16 cellular contexts compared by ENCODE assay signal in the genomic region with DNA sequence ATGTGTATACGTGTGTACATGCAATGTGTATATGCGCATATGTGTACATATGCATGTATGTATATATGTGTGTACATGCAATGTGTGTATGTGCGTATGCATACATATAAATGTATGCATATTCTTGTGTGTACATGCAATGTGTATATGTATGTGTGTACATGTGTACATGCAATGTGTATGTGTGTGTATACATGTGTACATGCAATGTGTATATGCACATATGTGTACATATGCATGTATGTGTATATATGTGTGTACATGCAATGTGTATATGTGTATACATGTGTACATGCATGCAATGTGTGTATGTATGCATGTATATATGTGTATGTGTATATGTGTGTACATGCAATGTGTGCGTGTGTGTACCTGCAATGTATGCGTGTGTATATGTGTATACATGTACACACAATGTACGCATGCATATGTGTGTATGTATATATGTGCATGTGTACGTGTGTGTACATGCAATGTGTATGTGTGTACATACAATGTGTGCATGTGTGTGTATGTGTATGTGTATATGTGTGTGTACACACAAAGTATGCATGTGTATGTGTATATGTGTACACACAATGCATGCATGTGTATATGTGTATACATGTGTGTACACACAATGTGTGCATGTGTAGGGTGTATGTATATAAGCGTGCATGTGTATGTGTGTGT.
A peak's percentile ranks its signal among the peaks of the same experiment; 100 is the strongest.
DNase-seq lines count a peak whose midpoint lies in the region; ATAC-seq, FAIRE-seq and TF ChIP-seq lines count a peak whose summit lies in the region.
"Had no signal": no experiment of that assay in that cellular context is flagged by ENCODE, and none has a peak within 500 bp of the region (broad histone marks: within the 10 kb centered on the region; RNA-seq: fewer than 3 reads in every experiment).

No MANE protein-coding gene starts in this region.

- in situ Hi-C loops in GM23248 (cut with MboI) = no loop called here

- H3F3A ChIP-seq in GM23338 (replicated peaks; ENCODE audit: low read depth) (peaks cover 17% of the 10 kb centered on the region), GM23248 (ENCODE audit: insufficient read depth) (peaks cover 8% of the 10 kb centered on the region; the same call in 1 of the 2 replicates)

- CTCF ChIA-PET in activated naive CD4-positive, alpha-beta T cell treated with anti-CD3 and anti-CD28 coated beads for 36 hours (lab: Charles Lee) = no interaction called here

- no peaks in the 10 kb centered on the region for H3K27me3 ChIP-seq in GM23338 (ENCODE audit: insufficient read depth)
- no peaks in the 10 kb centered on the region for H3K27me3 ChIP-seq in astrocyte (ENCODE audit: insufficient read depth, low read length)
- H3K27me3 ChIP-seq in iPS-20b (ENCODE audit: insufficient read depth, low read length) = no peaks in the 10 kb centered on the region
- H3K27me3 ChIP-seq in GM23248 (replicated peaks; ENCODE audit: insufficient read depth) = no peaks in the 10 kb centered on the region
- H3K27me3 ChIP-seq: BLaER1 had no signal

- 55 to 63% methylated on average over 8 of the region's 8 CpGs for WGBS in GM23248 (ENCODE audit: low coverage in 1 of 2, low lambda C conversion rate in 2 of 2, missing lambda C conversion rate in 2 of 2), 2 experiments

- DNase-seq in D721Med (ENCODE audit: insufficient read length, low spot score) (no peak), GM23338 (ENCODE audit: low spot score) (no peak), astrocyte (ENCODE audit: low read depth) (no peak), GF-D8 (lab: John Stamatoyannopoulos, UW) (no peak), GM23248 (no peak)
- no peak for DNase-seq in activated naive CD4-positive, alpha-beta T cell treated with anti-CD3 and anti-CD28 coated beads for 36 hours
- DNase-seq: 8988T; CD4-positive, alpha-beta memory T cell; DMS79 treated with DMSO at 0.1 percent for 48 hours; GOT3 had no signal

- H3K27ac ChIP-seq in GM23338 (ENCODE audit: low read depth) = peak overlapping the region; percentile 96
- no peak overlapping the region for H3K27ac ChIP-seq in astrocyte (ENCODE audit: low read depth, low read length)
- H3K27ac ChIP-seq in iPS-20b (ENCODE audit: low read length) = peak overlapping the region; percentile 57
- H3K27ac ChIP-seq in GM23248 = no peak overlapping the region
- H3K27ac ChIP-seq: BLaER1, KMS-11 had no signal

- H3K9me2 ChIP-seq in GM23338 (ENCODE audit: insufficient read depth) (peaks cover 9% of the 10 kb centered on the region; the same call in 1 of the 2 replicates), GM23248 (ENCODE audit: insufficient read depth) (no peaks in the 10 kb centered on the region)

- TF ChIP-seq CTCF in D721Med (IDR thresholded peaks at IDR 0.05; ENCODE audit: insufficient read depth, missing control alignments) (no peak), GM23338 (conservative IDR thresholded peaks at IDR 0.05; ENCODE audit: low read depth in 2 of 2) (no peak), astrocyte (IDR thresholded peaks at IDR 0.05; ENCODE audit: insufficient read depth, low read depth, low read length) (no peak)

- H3K36me3 ChIP-seq in GM23338 (ENCODE audit: insufficient read depth) = no peaks in the 10 kb centered on the region
- no peaks in the 10 kb centered on the region for H3K36me3 ChIP-seq in astrocyte (ENCODE audit: insufficient read depth, low read length)
- no peaks in the 10 kb centered on the region for H3K36me3 ChIP-seq in iPS-20b (ENCODE audit: insufficient read depth, low read depth, low read length)
- no peaks in the 10 kb centered on the region for H3K36me3 ChIP-seq in GM23248 (ENCODE audit: low read depth)
- H3K36me3 ChIP-seq: BLaER1, HAP-1 had no signal

- H3K4me1 ChIP-seq in GM23338 (ENCODE audit: insufficient read depth) (peaks cover 21% of the 10 kb centered on the region), astrocyte (ENCODE audit: insufficient read depth, low read length) (no peaks in the 10 kb centered on the region), iPS-20b (ENCODE audit: insufficient read depth, low read length) (peaks cover 18% of the 10 kb centered on the region; the same call in 1 of the 2 replicates), GM23248 (ENCODE audit: insufficient read depth) (no peaks in the 10 kb centered on the region)
- H3K4me1 ChIP-seq: BLaER1, HAP-1 had no signal

- H3K4me3 Mint-ChIP-seq in GM23338 (no peak overlapping the region), astrocyte (ENCODE audit: unreplicated experiment) (no peak overlapping the region)
- H3K4me3 Mint-ChIP-seq in activated naive CD4-positive, alpha-beta T cell treated with anti-CD3 and anti-CD28 coated beads for 36 hours = no peak overlapping the region
- H3K4me3 Mint-ChIP-seq: CD14-positive monocyte; CD4-positive, alpha-beta memory T cell had no signal

- H3K36me3 Mint-ChIP-seq in GM23338 (ENCODE audit: low read depth) = peaks cover 18% of the 10 kb centered on the region
- H3K36me3 Mint-ChIP-seq in astrocyte (ENCODE audit: low read depth, unreplicated experiment) = peaks cover 2% of the 10 kb centered on the region
- H3K36me3 Mint-ChIP-seq in activated naive CD4-positive, alpha-beta T cell treated with anti-CD3 and anti-CD28 coated beads for 36 hours (ENCODE audit: low read depth) = no peaks in the 10 kb centered on the region
- H3K36me3 Mint-ChIP-seq: CD14-positive monocyte; CD4-positive, alpha-beta memory T cell had no signal

- intact Hi-C loops in activated naive CD4-positive, alpha-beta T cell treated with anti-CD3 and anti-CD28 coated beads for 36 hours (cut with micrococcal nuclease) = no loop called here

- H4K20me1 ChIP-seq in GM23338 (replicated peaks; ENCODE audit: insufficient read depth) (no peaks in the 10 kb centered on the region), astrocyte (ENCODE audit: insufficient read depth, low read length) (no peaks in the 10 kb centered on the region), GM23248 (ENCODE audit: insufficient read depth) (no peaks in the 10 kb centered on the region)
- H4K20me1 ChIP-seq: BLaER1 had no signal

- H3K4me3 ChIP-seq in GM23338 (0 out of 2 replicates have a peak overlapping the region, but pooled peaks have one; percentile 15), astrocyte (ENCODE audit: insufficient read depth, low read depth, low read length) (no peak overlapping the region), iPS-20b (ENCODE audit: low read length) (no peak overlapping the region), GM23248 (no peak overlapping the region)
- H3K4me3 ChIP-seq: BLaER1, HAP-1 had no signal

- H3K79me2 ChIP-seq in GM23338 (replicated peaks; ENCODE audit: insufficient read depth) (peaks cover 47% of the 10 kb centered on the region), astrocyte (ENCODE audit: insufficient read depth, low read length) (no peaks in the 10 kb centered on the region), GM23248 (ENCODE audit: insufficient read depth) (no peaks in the 10 kb centered on the region)

- no peak overlapping the region for H2AFZ ChIP-seq in GM23338
- no peak overlapping the region for H2AFZ ChIP-seq in astrocyte (ENCODE audit: low read depth, low read length)
- no peak overlapping the region for H2AFZ ChIP-seq in GM23248

- H3K4me2 ChIP-seq in GM23338 = peak overlapping the region; percentile 63
- H3K4me2 ChIP-seq in astrocyte (ENCODE audit: low read length) = no peak overlapping the region
- no peak overlapping the region for H3K4me2 ChIP-seq in GM23248 (ENCODE audit: unreplicated experiment)
- H3K4me2 ChIP-seq: BLaER1, KMS-11 had no signal

- peaks cover 10% of the 10 kb centered on the region for H3K9me3 ChIP-seq in astrocyte (ENCODE audit: insufficient read depth, low read depth, low read length)
- H3K9me3 ChIP-seq in iPS-20b (ENCODE audit: insufficient read depth, low read depth, low read length) = 0 out of 2 replicates have a peak, but pooled peaks cover 3% of the 10 kb centered on the region
- no peaks in the 10 kb centered on the region for H3K9me3 ChIP-seq in GM23248 (ENCODE audit: low read depth)
- H3K9me3 ChIP-seq: BLaER1, HAP-1 had no signal

- no peak for ATAC-seq in GM23338
- no peak for ATAC-seq in GM21423 (IDR thresholded peaks at IDR 0.05; ENCODE audit: unreplicated experiment)

- 0 out of 2 replicates have a peak overlapping the region, but pooled peaks have one; percentile 95 for H3K27ac Mint-ChIP-seq in GM23338
- H3K27ac Mint-ChIP-seq in astrocyte (ENCODE audit: unreplicated experiment) = no peak overlapping the region
- no peak overlapping the region for H3K27ac Mint-ChIP-seq in activated naive CD4-positive, alpha-beta T cell treated with anti-CD3 and anti-CD28 coated beads for 36 hours
- H3K27ac Mint-ChIP-seq: CD14-positive monocyte; CD4-positive, alpha-beta memory T cell had no signal

- H3K4me1 Mint-ChIP-seq in GM23338 = peaks cover 33% of the 10 kb centered on the region
- peaks cover 6% of the 10 kb centered on the region for H3K4me1 Mint-ChIP-seq in astrocyte (ENCODE audit: low read depth, unreplicated experiment)
- no peaks in the 10 kb centered on the region for H3K4me1 Mint-ChIP-seq in activated naive CD4-positive, alpha-beta T cell treated with anti-CD3 and anti-CD28 coated beads for 36 hours (ENCODE audit: low read depth)
- H3K4me1 Mint-ChIP-seq: CD14-positive monocyte; CD4-positive, alpha-beta memory T cell had no signal

- H3K9me3 Mint-ChIP-seq in GM23338 (peaks cover 5% of the 10 kb centered on the region; the same call in 1 of the 3 replicates), astrocyte (ENCODE audit: unreplicated experiment) (no peaks in the 10 kb centered on the region)
- H3K9me3 Mint-ChIP-seq in activated naive CD4-positive, alpha-beta T cell treated with anti-CD3 and anti-CD28 coated beads for 36 hours = peaks cover 4% of the 10 kb centered on the region

- H3K9ac ChIP-seq in astrocyte (ENCODE audit: low read length) (no peak overlapping the region), iPS-20b (ENCODE audit: low read depth, low read length) (peak overlapping the region; percentile 61; the same call in 1 of the 2 replicates), GM23248 (no peak overlapping the region)
- H3K9ac ChIP-seq: BLaER1, KMS-11 had no signal

- H3K27me3 Mint-ChIP-seq in GM23338 (ENCODE audit: insufficient read depth, low read depth, poor library complexity) (peaks cover 20% of the 10 kb centered on the region), astrocyte (ENCODE audit: low read depth, unreplicated experiment) (no peaks in the 10 kb centered on the region)
- H3K27me3 Mint-ChIP-seq in activated naive CD4-positive, alpha-beta T cell treated with anti-CD3 and anti-CD28 coated beads for 36 hours (ENCODE audit: low read depth) = peaks cover 8% of the 10 kb centered on the region
- H3K27me3 Mint-ChIP-seq: CD4-positive, alpha-beta memory T cell had no signal

- FAIRE-seq in D721Med (lab: Jason Lieb, UNC) (peak; percentile 80), astrocyte (lab: Jason Lieb, UNC) (peak; percentile 50)

TF ChIP-seq in GM23338, 12 proteins besides CTCF, POLR2A, EP300 and RAD21 (continues in another document):
- no peak for TF ChIP-seq STAT1 (IDR thresholded peaks at IDR 0.05; ENCODE audit: unreplicated experiment)

Comparison
In these comparisons a context has a peak if more than half of its experiments do, and no peak if none do; other contexts are left out.
1. H3K27ac ChIP-seq: peak in GM23338 (single experiment) and iPS-20b (single experiment); none in astrocyte (single experiment) and GM23248 (single experiment).